Comparison of ENCODE assay signal across 19 cellular contexts in the genomic region with DNA sequence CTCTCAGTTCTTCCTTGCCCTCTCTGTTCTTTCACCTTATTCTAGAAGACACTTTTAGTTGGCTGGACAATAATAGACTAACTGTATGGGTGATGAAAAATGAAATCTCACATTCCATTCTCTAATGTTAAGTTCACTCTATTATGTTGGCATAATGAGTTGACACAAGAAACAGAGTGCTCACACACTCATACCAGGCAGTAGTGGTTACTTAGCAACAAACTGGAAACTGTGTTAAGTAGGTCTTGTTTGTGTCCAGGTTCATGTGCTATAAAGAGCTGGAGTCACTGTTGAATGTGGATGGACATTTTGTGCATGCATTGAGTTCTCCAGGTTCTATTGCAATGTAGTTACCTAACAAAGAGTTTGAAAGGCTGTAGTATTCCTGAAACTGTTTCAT. TPM values are rescaled to one million over a fixed set of nuclear protein-coding genes. Genes with fewer than 3 reads are reported as not detected.
DNase-seq lines count a peak whose midpoint lies in the region; ATAC-seq and TF ChIP-seq lines count a peak whose summit lies in the region.
"Had no signal": no experiment of that assay in that cellular context is flagged by ENCODE, and none has a peak within 500 bp of the region (broad histone marks: within the 10 kb centered on the region; RNA-seq: fewer than 3 reads in every experiment).

No MANE protein-coding gene starts in this region.

- H3K4me1 ChIP-seq in right atrium auricular region (peaks cover 0 to 7% of the 10 kb centered on the region in 2 donors), esophagus muscularis mucosa (peaks cover 0 to 5% (median 1%) of the 10 kb centered on the region in 4 donors)

- H3K4me3 ChIP-seq in right atrium auricular region (no peak overlapping the region), esophagus muscularis mucosa (no peak overlapping the region)
- H3K4me3 ChIP-seq: BLaER1 treated with 17β-estradiol and CSF1 and Interleukin-3, amounts not matched to agents 10 nM and 100 nM; SK-N-MC; thoracic aorta had no signal

- TF ChIP-seq CTCF in right atrium auricular region (IDR thresholded peaks at IDR 0.05), result no peak
- TF ChIP-seq CTCF in VCaP (conservative IDR thresholded peaks at IDR 0.05), result no peak
- TF ChIP-seq CTCF in progenitor cell of endocrine pancreas (IDR thresholded peaks at IDR 0.05; ENCODE audit: unreplicated experiment), result no peak
- TF ChIP-seq CTCF in esophagus muscularis mucosa (IDR thresholded peaks at IDR 0.05), result no peak

- H3K9me3 ChIP-seq in right atrium auricular region (no peaks in the 10 kb centered on the region), esophagus muscularis mucosa (no peaks in the 10 kb centered on the region)
- H3K9me3 ChIP-seq: thoracic aorta had no signal

- H3K27ac Mint-ChIP-seq in progenitor cell of endocrine pancreas, result no peak overlapping the region
- H3K27ac Mint-ChIP-seq: activated naive CD8-positive, alpha-beta T cell; dendritic cell treated with granulocyte-macrophage colony-stimulating factor and Interleukin-4, amounts not matched to agents 40 ng/mL and 50 ng/mL, for 4 days had no signal

- peaks cover 8% of the 10 kb centered on the region for H3K27me3 Mint-ChIP-seq in progenitor cell of endocrine pancreas
- H3K27me3 Mint-ChIP-seq: dendritic cell treated with granulocyte-macrophage colony-stimulating factor and Interleukin-4, amounts not matched to agents 40 ng/mL and 50 ng/mL, for 4 days had no signal

- H3K27me3 ChIP-seq in right atrium auricular region, result no peaks in the 10 kb centered on the region
- no peaks in the 10 kb centered on the region for H3K27me3 ChIP-seq in esophagus muscularis mucosa
- H3K27me3 ChIP-seq: BLaER1 treated with 17β-estradiol and CSF1 and Interleukin-3, amounts not matched to agents 10 nM and 100 nM had no signal

- H3K27ac ChIP-seq in right atrium auricular region (no peak overlapping the region), VCaP (peak overlapping the region; percentile 33; the same call in 1 of the 2 replicates), esophagus muscularis mucosa (replicated peaks in 1 of 4) (no peak overlapping the region)
- H3K27ac ChIP-seq: BLaER1 treated with 17β-estradiol and CSF1 and Interleukin-3, amounts not matched to agents 10 nM and 100 nM; SK-N-MC; thoracic aorta had no signal

- no peaks in the 10 kb centered on the region for H3K36me3 ChIP-seq in right atrium auricular region
- H3K36me3 ChIP-seq in esophagus muscularis mucosa, result no peaks in the 10 kb centered on the region
- H3K36me3 ChIP-seq: BLaER1 treated with 17β-estradiol and CSF1 and Interleukin-3, amounts not matched to agents 10 nM and 100 nM; thoracic aorta had no signal

- no peak overlapping the region for H3K4me3 Mint-ChIP-seq in progenitor cell of endocrine pancreas (ENCODE audit: low read depth)
- H3K4me3 Mint-ChIP-seq: activated CD4-positive, alpha-beta T cell treated with anti-CD3 and anti-CD28 coated beads, Interleukin-2, amount 10 ng/mL, durations not matched to agents 7 days and 5 days; dendritic cell treated with granulocyte-macrophage colony-stimulating factor and Interleukin-4, amounts not matched to agents 40 ng/mL and 50 ng/mL, for 4 days had no signal

- intact Hi-C loops in Right ventricle myocardium inferior (cut with DNase I), result no loop called here
- intact Hi-C loops in esophagus muscularis mucosa (cut with DNase I), result no loop called here

- peak; percentile 89 for ATAC-seq in Right ventricle myocardium inferior
- ATAC-seq in HG02840 (IDR thresholded peaks at IDR 0.05; ENCODE audit: low FRiP score, unreplicated experiment), result no peak
- ATAC-seq: HCT116 had no signal

- H3K4me1 Mint-ChIP-seq in progenitor cell of endocrine pancreas (ENCODE audit: low read depth), result peaks cover 7% of the 10 kb centered on the region

- TF ChIP-seq POLR2A in esophagus muscularis mucosa (IDR thresholded peaks at IDR 0.05; ENCODE audit: low read depth), result no peak

- TF ChIP-seq EP300 in esophagus muscularis mucosa (IDR thresholded peaks at IDR 0.05), result no peak

- H3K9me3 Mint-ChIP-seq in progenitor cell of endocrine pancreas (ENCODE audit: low read depth), result peaks cover 4% of the 10 kb centered on the region
- H3K9me3 Mint-ChIP-seq: activated CD4-positive, alpha-beta T cell treated with anti-CD3 and anti-CD28 coated beads, Interleukin-2, amount 10 ng/mL, durations not matched to agents 7 days and 5 days; dendritic cell treated with granulocyte-macrophage colony-stimulating factor and Interleukin-4, amounts not matched to agents 40 ng/mL and 50 ng/mL, for 4 days had no signal

- peaks cover 2% of the 10 kb centered on the region for H3K36me3 Mint-ChIP-seq in progenitor cell of endocrine pancreas (ENCODE audit: insufficient read depth)
- H3K36me3 Mint-ChIP-seq: activated naive CD8-positive, alpha-beta T cell had no signal

- DNase-seq in Right ventricle myocardium inferior (ENCODE audit: missing footprints), result no peak
- DNase-seq in right atrium auricular region (ENCODE audit: low spot score), result no peak
- peak; percentile 10 for DNase-seq in NCI-H2029 treated with DMSO at 0.1 percent for 48 hours (lab: John Stamatoyannopoulos, UW)
- peak; percentile 22 for DNase-seq in renal cortical epithelial cell (ENCODE audit: low read depth)
- DNase-seq in progenitor cell of endocrine pancreas (ENCODE audit: low spot score, unreplicated experiment), result no peak
- DNase-seq in esophagus muscularis mucosa (ENCODE audit: extremely low spot score), result no peak
- DNase-seq: activated CD4-positive, alpha-beta T cell treated with anti-CD3 and anti-CD28 coated beads, Interleukin-2, amount 10 ng/mL, durations not matched to agents 7 days and 5 days; aorta; caudate nucleus; mesenchymal stem cell; NCI-H524 had no signal

RNA-seq across cellular contexts. Expression of a gene that starts 16.9 kb away (rescaled TPM):
- 0.16 TPM for total RNA-seq in Right ventricle myocardium inferior
- total RNA-seq in right atrium auricular region, result under 1 TPM; 0.22 to 0.75 TPM
- 1.2 and 3.3 TPM in 2 replicates for total RNA-seq in renal cortical epithelial cell
- total RNA-seq in progenitor cell of endocrine pancreas, result 12.8 and 13.5 TPM in 2 replicates
- under 1 TPM in 3 of 4 donors, not detected in 1; 0.19 to 0.83 (median 0.34) TPM for total RNA-seq in esophagus muscularis mucosa

RNA-seq across cellular contexts. Expression of a gene that starts 27.8 kb away (rescaled TPM):
- total RNA-seq in Right ventricle myocardium inferior (52.4 TPM), right atrium auricular region (10 to 100 TPM; 42.9 to 85.1 TPM), renal cortical epithelial cell (31.2 and 53.8 TPM in 2 replicates), progenitor cell of endocrine pancreas (27.4 and 32.2 TPM in 2 replicates), esophagus muscularis mucosa (10 to 100 TPM; 38.8 to 83.9 (median 64.7) TPM)

RNA-seq across cellular contexts. Expression of a gene that starts 46.7 kb away (rescaled TPM):
- 164 TPM for total RNA-seq in Right ventricle myocardium inferior
- 100 to 1,000 TPM; 140 to 229 TPM for total RNA-seq in right atrium auricular region
- total RNA-seq in renal cortical epithelial cell, result 3.0 and 179 TPM in 2 replicates
- 5.8 and 7.5 TPM in 2 replicates for total RNA-seq in progenitor cell of endocrine pancreas
- 100 to 1,000 TPM in 3 of 4 donors, 10 to 100 TPM in 1; 88.0 to 293 (median 180) TPM for total RNA-seq in esophagus muscularis mucosa

Comparison
In these comparisons a context has a peak if more than half of its experiments do, and no peak if none do; other contexts are left out.
1. DNase-seq: peak in NCI-H2029 treated with DMSO at 0.1 percent for 48 hours (single experiment) and renal cortical epithelial cell (single experiment); none in Right ventricle myocardium inferior (single experiment), right atrium auricular region (single experiment), progenitor cell of endocrine pancreas (single experiment) and esophagus muscularis mucosa (single experiment).